ENCODE assay signal across 29 cellular contexts in genomic region chr11:132716037-132716436, GRCh38.
"Had no signal": no experiment of that assay in that cellular context is flagged by ENCODE, and none has a peak within 500 bp of the region (broad histone marks: within the 10 kb centered on the region; RNA-seq: fewer than 3 reads in every experiment).

No MANE protein-coding gene starts in this region.

- H3K4me1 ChIP-seq: neural progenitor cell, psoas muscle, stomach, thyroid gland, tibial nerve, upper lobe of left lung, vagina had no signal

- H3K9me3 ChIP-seq: ovary, psoas muscle, spleen, stomach, thoracic aorta, thyroid gland, tibial nerve, upper lobe of left lung, vagina had no signal

- H3K9ac ChIP-seq: neural progenitor cell, parathyroid adenoma had no signal

- H3K4me3 ChIP-seq: neural progenitor cell, ovary, psoas muscle, skin epidermis, smooth muscle cell, spleen, stomach, thoracic aorta, thyroid gland, tibial nerve, upper lobe of left lung, vagina had no signal

- H3K27me3 Mint-ChIP-seq: stimulated activated naive B cell treated with anti-CD40 and anti-IgM and Interleukin-4, amounts not matched to agents 10 μg/mL and 1 μg/mL and 100 μg/mL, for 72 hours; stimulated activated naive CD8-positive, alpha-beta T cell treated with anti-CD3 and anti-CD28 coated beads, Interleukin-15, Interleukin-2, amounts not matched to agents 100 ng/mL and 50 ng/mL, for 24 hours had no signal

- H3K4me3 Mint-ChIP-seq: natural killer cell; nephron; neural progenitor cell; stimulated activated effector memory CD8-positive, alpha-beta T cell treated with anti-CD3 and anti-CD28 coated beads, Interleukin-12 subunit alpha, Interleukin-12 subunit beta, amount 100 ng/mL, for 72 hours; stimulated activated naive B cell treated with anti-CD40 and anti-IgM and Interleukin-4, amounts not matched to agents 10 μg/mL and 1 μg/mL and 100 μg/mL, for 72 hours; stimulated activated naive CD8-positive, alpha-beta T cell treated with anti-CD3 and anti-CD28 coated beads, Interleukin-15, Interleukin-2, amounts not matched to agents 100 ng/mL and 50 ng/mL, for 24 hours had no signal

- H2AFZ ChIP-seq: neural progenitor cell, parathyroid adenoma had no signal

- DNase-seq: natural killer cell; occipital lobe; ovary; posterior cingulate gyrus; psoas muscle; right cardiac atrium; spleen; stimulated activated CD4-positive, alpha-beta T cell treated with anti-CD3 and anti-CD28 coated beads, Interleukin-12 subunit alpha, Interleukin-12 subunit beta, amount 100 ng/mL, for 4 hours; stimulated activated CD4-positive, alpha-beta T cell treated with anti-CD3 and anti-CD28 coated beads, Interleukin-1b, Interleukin-23, amount 100 ng/mL, for 48 hours; stimulated activated CD4-positive, alpha-beta T cell treated with anti-CD3 and anti-CD28 coated beads, Interleukin-4, amount 100 ng/mL, for 1 hour; stimulated activated CD4-positive, alpha-beta T cell treated with anti-CD3 and anti-CD28 coated beads, Interleukin-4, amount 100 ng/mL, for 4 hours; stimulated activated naive B cell treated with anti-CD40 and anti-IgM and Interleukin-4, amounts not matched to agents 10 μg/mL and 1 μg/mL and 100 μg/mL, for 72 hours; stimulated activated naive CD4-positive, alpha-beta T cell treated with Interleukin-2 at 50 U/mL for 16 hours; stomach; thyroid gland; trophoblast cell; upper lobe of left lung had no signal

- ATAC-seq: natural killer cell; psoas muscle; right cardiac atrium; sciatic nerve; stimulated activated effector memory CD8-positive, alpha-beta T cell treated with anti-CD3 and anti-CD28 coated beads, Interleukin-12 subunit alpha, Interleukin-12 subunit beta, amount 100 ng/mL, for 72 hours; stimulated activated naive B cell treated with anti-CD40 and anti-IgM and Interleukin-4, amounts not matched to agents 10 μg/mL and 1 μg/mL and 100 μg/mL, for 72 hours had no signal

- H3K79me2 ChIP-seq: parathyroid adenoma had no signal

- H3K4me2 ChIP-seq: neural progenitor cell, smooth muscle cell had no signal

- H3K36me3 Mint-ChIP-seq: natural killer cell; neural progenitor cell; stimulated activated naive B cell treated with anti-CD40 and anti-IgM and Interleukin-4, amounts not matched to agents 10 μg/mL and 1 μg/mL and 100 μg/mL, for 72 hours had no signal

- H3K27me3 ChIP-seq: neural progenitor cell, ovary, spleen, stomach, thyroid gland, tibial nerve, upper lobe of left lung, vagina had no signal

- H3K36me3 ChIP-seq: neural progenitor cell, ovary, spleen, stomach, thoracic aorta, thyroid gland, tibial nerve, upper lobe of left lung, vagina had no signal

- H3K9me3 Mint-ChIP-seq: natural killer cell; nephron; neural progenitor cell; stimulated activated effector memory CD8-positive, alpha-beta T cell treated with anti-CD3 and anti-CD28 coated beads, Interleukin-12 subunit alpha, Interleukin-12 subunit beta, amount 100 ng/mL, for 72 hours; stimulated activated naive B cell treated with anti-CD40 and anti-IgM and Interleukin-4, amounts not matched to agents 10 μg/mL and 1 μg/mL and 100 μg/mL, for 72 hours; stimulated activated naive CD8-positive, alpha-beta T cell treated with anti-CD3 and anti-CD28 coated beads, Interleukin-15, Interleukin-2, amounts not matched to agents 100 ng/mL and 50 ng/mL, for 24 hours had no signal

- H3K27ac Mint-ChIP-seq: natural killer cell; nephron; neural progenitor cell; progenitor cell of endocrine pancreas; stimulated activated effector memory CD8-positive, alpha-beta T cell treated with anti-CD3 and anti-CD28 coated beads, Interleukin-12 subunit alpha, Interleukin-12 subunit beta, amount 100 ng/mL, for 72 hours; stimulated activated naive B cell treated with anti-CD40 and anti-IgM and Interleukin-4, amounts not matched to agents 10 μg/mL and 1 μg/mL and 100 μg/mL, for 72 hours; stimulated activated naive CD8-positive, alpha-beta T cell treated with anti-CD3 and anti-CD28 coated beads, Interleukin-15, Interleukin-2, amounts not matched to agents 100 ng/mL and 50 ng/mL, for 24 hours had no signal

- H3K27ac ChIP-seq: neural progenitor cell, ovary, parathyroid adenoma, psoas muscle, skin epidermis, spleen, stomach, thoracic aorta, thyroid gland, tibial nerve, upper lobe of left lung, vagina had no signal
